In the genomic region with DNA sequence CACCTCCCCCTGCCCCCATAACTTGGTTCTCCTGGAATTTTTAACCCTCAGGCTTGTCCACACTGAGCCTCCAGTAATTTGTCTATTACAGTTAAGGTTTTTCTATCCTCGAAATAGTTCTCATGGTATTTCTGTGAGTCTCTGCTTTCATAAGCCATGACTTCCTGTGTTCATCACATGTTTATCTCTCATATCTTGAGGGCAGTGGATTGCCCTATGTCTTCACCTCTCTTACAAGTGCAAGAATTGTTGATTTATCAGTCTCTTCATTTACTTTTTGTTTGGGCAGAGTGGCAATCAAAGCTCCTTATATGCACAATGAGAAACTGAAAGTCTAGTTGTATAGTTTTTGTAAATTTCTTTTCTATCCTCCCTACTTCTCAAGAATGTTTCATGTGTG, we compare ENCODE assay signal across 28 cellular contexts.
A peak's percentile ranks its signal among the peaks of the same experiment; 100 is the strongest.
DNase-seq lines count a peak whose midpoint lies in the region; ATAC-seq and TF ChIP-seq lines count a peak whose summit lies in the region.
"Had no signal": no experiment of that assay in that cellular context is flagged by ENCODE, and none has a peak within 500 bp of the region (broad histone marks: within the 10 kb centered on the region; RNA-seq: fewer than 3 reads in every experiment).

No MANE protein-coding gene starts in this region.

- no peak for TF ChIP-seq CTCF in DND-41 (IDR thresholded peaks at IDR 0.05; ENCODE audit: borderline replicate concordance, extremely low read depth, low read length, poor library complexity, severe bottlenecking)
- TF ChIP-seq CTCF in IMR-90 (conservative IDR thresholded peaks at IDR 0.05; ENCODE audit: low read depth, low read length), result no peak
- TF ChIP-seq CTCF in VCaP (conservative IDR thresholded peaks at IDR 0.05), result no peak
- TF ChIP-seq CTCF in mesothelial cell of epicardium (IDR thresholded peaks at IDR 0.05; ENCODE audit: unreplicated experiment), result no peak
- no peak for TF ChIP-seq CTCF in lower lobe of right lung (IDR thresholded peaks at IDR 0.05)

- H3K9me3 ChIP-seq in DND-41 (ENCODE audit: insufficient read depth, low read length, severe bottlenecking) (peaks cover 3% of the 10 kb centered on the region), IMR-90 (ENCODE audit: control insufficient read depth, insufficient read depth, low read length) (peaks cover 3% of the 10 kb centered on the region; the same call in 1 of the 2 replicates), lower lobe of right lung (peaks cover 13% of the 10 kb centered on the region)
- H3K9me3 ChIP-seq: colonic mucosa, thoracic aorta, uterus had no signal

- dilution Hi-C loops in IMR-90 (cut with HindIII; ENCODE audit: low sequenced_read_pairs, unreplicated experiment), result no loop called here

- no peak overlapping the region for H3K4ac ChIP-seq in IMR-90 (ENCODE audit: low read depth, low read length)

- H3K79me2 ChIP-seq in DND-41 (ENCODE audit: insufficient read depth, low read length), result no peaks in the 10 kb centered on the region

- no CpG with 5 or more reads among the region's 1 CpG for WGBS in IMR-90 (ENCODE audit: extremely low coverage in 2 of 2, insufficient read length in 1 of 2), 2 experiments

- no peak overlapping the region for H4K91ac ChIP-seq in IMR-90 (ENCODE audit: insufficient read depth, low read depth, low read length)

- DNase-seq in DND-41 (no peak), IMR-90 (peak; percentile 4), mesothelial cell of epicardium (ENCODE audit: low spot score in 2 of 2, unreplicated experiment in 2 of 2) (no peak), DMS79 (lab: John Stamatoyannopoulos, UW) (no peak), lower lobe of right lung (no peak), NCI-H1930 (lab: John Stamatoyannopoulos, UW) (no peak), NCI-H187 (lab: John Stamatoyannopoulos, UW) (no peak)
- DNase-seq: activated B cell treated with CpG ODN at 0.5 μM for 24 hours; activated naive CD4-positive, alpha-beta T cell treated with anti-CD3 and anti-CD28 coated beads, Interleukin-2, amount 10 ng/mL, durations not matched to agents 7 days and 5 days; colonic mucosa; effector memory CD4-positive, alpha-beta T cell; erythroblast; heart right ventricle; Kasumi-1; naive B cell; NCI-H1048; NCI-H1694 treated with DMSO at 0.1 percent for 48 hours; NCI-H2171 treated with DMSO at 0.1 percent for 48 hours; NCI-H524 treated with DMSO at 0.1 percent for 48 hours; NK-92 treated with Interleukin-12 subunit alpha and Interleukin-12 subunit beta, amount 100 ng/mL, for 24 hours; SHP77; uterus had no signal

- no peak overlapping the region for H3K4me3 Mint-ChIP-seq in mesothelial cell of epicardium
- H3K4me3 Mint-ChIP-seq: activated B cell treated with CpG ODN at 0.5 μM for 24 hours; activated naive CD4-positive, alpha-beta T cell treated with anti-CD3 and anti-CD28 coated beads, Interleukin-2, amount 10 ng/mL, durations not matched to agents 7 days and 5 days; memory B cell; naive B cell; stimulated activated naive CD8-positive, alpha-beta T cell treated with anti-CD3 and anti-CD28 coated beads, Interleukin-15, Interleukin-2, amounts not matched to agents 100 ng/mL and 50 ng/mL, for 24 hours had no signal

- H3K9me1 ChIP-seq in IMR-90 (ENCODE audit: insufficient read depth, low read length), result no peaks in the 10 kb centered on the region

- H2BK120ac ChIP-seq in IMR-90 (ENCODE audit: low read depth, low read length), result no peak overlapping the region

- peaks cover 8% of the 10 kb centered on the region for H3K36me3 Mint-ChIP-seq in mesothelial cell of epicardium
- H3K36me3 Mint-ChIP-seq: activated naive CD4-positive, alpha-beta T cell treated with anti-CD3 and anti-CD28 coated beads, Interleukin-2, amount 10 ng/mL, durations not matched to agents 7 days and 5 days; memory B cell; naive B cell had no signal

- H3K4me1 ChIP-seq in DND-41 (ENCODE audit: insufficient read depth, low read length) (peaks cover 15% of the 10 kb centered on the region), IMR-90 (ENCODE audit: control insufficient read depth, insufficient read depth, low read length) (no peaks in the 10 kb centered on the region), lower lobe of right lung (no peaks in the 10 kb centered on the region)
- H3K4me1 ChIP-seq: colonic mucosa, foreskin keratinocyte, heart right ventricle, uterus had no signal

- no peak overlapping the region for H2BK20ac ChIP-seq in IMR-90 (ENCODE audit: low read depth, low read length)

- no peaks in the 10 kb centered on the region for H4K20me1 ChIP-seq in DND-41 (ENCODE audit: insufficient read depth, low read length)
- no peaks in the 10 kb centered on the region for H4K20me1 ChIP-seq in IMR-90 (ENCODE audit: insufficient read depth, low read length)
- H4K20me1 ChIP-seq: BLaER1 had no signal

- no peaks in the 10 kb centered on the region for H3K27me3 Mint-ChIP-seq in mesothelial cell of epicardium (ENCODE audit: low read depth)
- H3K27me3 Mint-ChIP-seq: activated B cell treated with CpG ODN at 0.5 μM for 24 hours; activated naive CD4-positive, alpha-beta T cell treated with anti-CD3 and anti-CD28 coated beads, Interleukin-2, amount 10 ng/mL, durations not matched to agents 7 days and 5 days; memory B cell; naive B cell; stimulated activated naive CD8-positive, alpha-beta T cell treated with anti-CD3 and anti-CD28 coated beads, Interleukin-15, Interleukin-2, amounts not matched to agents 100 ng/mL and 50 ng/mL, for 24 hours had no signal

- no peaks in the 10 kb centered on the region for H3K36me3 ChIP-seq in DND-41 (ENCODE audit: insufficient read depth, low read length)
- no peaks in the 10 kb centered on the region for H3K36me3 ChIP-seq in IMR-90 (ENCODE audit: control insufficient read depth, insufficient read depth, low read length)
- no peaks in the 10 kb centered on the region for H3K36me3 ChIP-seq in lower lobe of right lung
- H3K36me3 ChIP-seq: BLaER1, colonic mucosa, heart right ventricle, thoracic aorta, uterus had no signal

- H2AFZ ChIP-seq in DND-41 (ENCODE audit: low read depth, low read length) (0 out of 2 replicates have a peak overlapping the region, but pooled peaks have one; percentile 11), IMR-90 (replicated peaks; ENCODE audit: low read length, poor library complexity) (no peak overlapping the region)

- no peak overlapping the region for H2BK15ac ChIP-seq in IMR-90 (ENCODE audit: low read depth, low read length)

- in situ Hi-C loops in IMR-90 (cut with MboI; ENCODE audit: low sequenced_read_pairs), result no loop called here

- H3K18ac ChIP-seq in IMR-90 (ENCODE audit: low read depth, low read length), result no peak overlapping the region

- peaks cover 25% of the 10 kb centered on the region for H3K4me1 Mint-ChIP-seq in mesothelial cell of epicardium
- H3K4me1 Mint-ChIP-seq: activated B cell treated with CpG ODN at 0.5 μM for 24 hours, memory B cell, naive B cell had no signal

- H3K27ac Mint-ChIP-seq in mesothelial cell of epicardium, result peak overlapping the region; percentile 33
- H3K27ac Mint-ChIP-seq: activated B cell treated with CpG ODN at 0.5 μM for 24 hours; activated naive CD4-positive, alpha-beta T cell treated with anti-CD3 and anti-CD28 coated beads, Interleukin-2, amount 10 ng/mL, durations not matched to agents 7 days and 5 days; memory B cell; stimulated activated naive CD8-positive, alpha-beta T cell treated with anti-CD3 and anti-CD28 coated beads, Interleukin-15, Interleukin-2, amounts not matched to agents 100 ng/mL and 50 ng/mL, for 24 hours had no signal

- no peak for TF ChIP-seq POLR2A in IMR-90 (IDR thresholded peaks at IDR 0.05; ENCODE audit: low read depth, low read length)

- H3K56ac ChIP-seq in IMR-90 (ENCODE audit: extremely low read depth, insufficient read depth, low read length), result no peak overlapping the region

- no peaks in the 10 kb centered on the region for H3K79me1 ChIP-seq in IMR-90 (ENCODE audit: low read depth in 1 of 2, low read length in 2 of 2)

- H3K9me3 Mint-ChIP-seq in mesothelial cell of epicardium, result peaks cover 16% of the 10 kb centered on the region

- intact Hi-C loops in IMR-90 (cut with micrococcal nuclease) (no loop called here), lower lobe of right lung (cut with DNase I) (no loop called here)

- no peak overlapping the region for H3K9ac ChIP-seq in DND-41 (ENCODE audit: low read depth, low read length)
- H3K9ac ChIP-seq in IMR-90 (ENCODE audit: low read depth, low read length), result no peak overlapping the region
- H3K9ac ChIP-seq: BLaER1 had no signal

- ATAC-seq in DND-41 (ENCODE audit: insufficient read depth, low read depth) (peak; percentile 86), IMR-90 (ENCODE audit: low read depth) (peak; percentile 21), lower lobe of right lung (no peak)
- ATAC-seq: foreskin keratinocyte, heart right ventricle had no signal

- no peak overlapping the region for H4K5ac ChIP-seq in IMR-90 (ENCODE audit: low read depth, low read length)

- POLR2A ChIA-PET in IMR-90 (lab: Charles Lee; ENCODE audit: unreplicated experiment), result no interaction called here

- no peak for TF ChIP-seq RAD21 in IMR-90 (IDR thresholded peaks at IDR 0.05; ENCODE audit: low read length)

- no peak overlapping the region for H2AK9ac ChIP-seq in IMR-90 (replicated peaks; ENCODE audit: low read depth, low read length, poor library complexity)

- H3K4me3 ChIP-seq in DND-41 (ENCODE audit: low read depth in 1 of 2, low read length in 2 of 2) (peak overlapping the region in 1 of 2 experiments; percentile 10; a peak in 1 of 4 replicates), IMR-90 (ENCODE audit: insufficient read depth, low read depth, low read length) (no peak overlapping the region), lower lobe of right lung (no peak overlapping the region)
- H3K4me3 ChIP-seq: BLaER1, colonic mucosa, heart right ventricle, thoracic aorta, uterus had no signal

- H4K8ac ChIP-seq in IMR-90 (ENCODE audit: low read depth in 2 of 2, low read length in 2 of 2), result no peak overlapping the region

- H2BK5ac ChIP-seq in IMR-90 (ENCODE audit: low read depth, low read length, poor library complexity, severe bottlenecking), result no peak overlapping the region

- no peak overlapping the region for H3K14ac ChIP-seq in IMR-90 (replicated peaks; ENCODE audit: low read depth, low read length)

- no peak overlapping the region for H2AK5ac ChIP-seq in IMR-90 (ENCODE audit: low read depth, low read length)

- H3K27ac ChIP-seq in DND-41 (ENCODE audit: low read length) (peak overlapping the region; percentile 50), IMR-90 (ENCODE audit: insufficient read depth, low read length) (no peak overlapping the region), VCaP (peak overlapping the region; percentile 83), lower lobe of right lung (no peak overlapping the region)
- H3K27ac ChIP-seq: BLaER1, colonic mucosa, foreskin keratinocyte, heart right ventricle, thoracic aorta, uterus had no signal

- H3K4me2 ChIP-seq in DND-41 (ENCODE audit: insufficient read depth, low read length) (peak overlapping the region; percentile 51), IMR-90 (ENCODE audit: low read depth, low read length) (peak overlapping the region; percentile 44; the same call in 1 of the 2 replicates)
- H3K4me2 ChIP-seq: BLaER1 had no signal

- CTCF ChIA-PET in IMR-90 (lab: Yijun Ruan, JAX), result no interaction called here

- BruUV-seq in IMR-90 (replicated peaks; lab: Mats Ljungman, UMichigan), result no TSS peak

- H3K27me3 ChIP-seq in DND-41 (ENCODE audit: insufficient read depth, low read length, poor library complexity) (no peaks in the 10 kb centered on the region), IMR-90 (ENCODE audit: control insufficient read depth, insufficient read depth, low read length) (no peaks in the 10 kb centered on the region), lower lobe of right lung (ENCODE audit: low read depth) (no peaks in the 10 kb centered on the region)
- H3K27me3 ChIP-seq: BLaER1, colonic mucosa, foreskin keratinocyte, heart right ventricle, uterus had no signal

- H3K23ac ChIP-seq in IMR-90 (ENCODE audit: low read depth, low read length), result no peak overlapping the region

Comparison
In these comparisons a context has a peak if more than half of its experiments do, and no peak if none do; other contexts are left out.
1. ATAC-seq: peak in DND-41 (single experiment) and IMR-90 (single experiment); none in lower lobe of right lung (0 of 2).
2. H3K27ac ChIP-seq: peak in DND-41 (single experiment) and VCaP (single experiment); none in IMR-90 (single experiment) and lower lobe of right lung (single experiment).